Comparison of ENCODE assay signal across 28 cellular contexts in genomic region chr6:37954791-37955190, GRCh38.
"Had no signal": no experiment of that assay in that cellular context is flagged by ENCODE, and none has a peak within 500 bp of the region (broad histone marks: within the 10 kb centered on the region; RNA-seq: fewer than 3 reads in every experiment).

No MANE protein-coding gene starts in this region.

- H3K27ac ChIP-seq: coronary artery, esophagus squamous epithelium, heart right ventricle, left lung, neural progenitor cell, prostate gland, right atrium auricular region, stomach, thyroid gland, vagina had no signal

- H3K9ac ChIP-seq: neural progenitor cell had no signal

- H3K4me2 ChIP-seq: neural progenitor cell, smooth muscle cell had no signal

- DNase-seq: effector memory CD8-positive, alpha-beta T cell; erythroblast; esophagus squamous epithelium; foreskin melanocyte; glutamatergic neuron; heart right ventricle; hippocampal formation; left cardiac atrium; left lung; mesenchymal stem cell; midbrain; naive thymus-derived CD4-positive, alpha-beta T cell; stimulated activated CD4-positive, alpha-beta T cell treated with anti-CD3 and anti-CD28 coated beads, Interleukin-12 subunit alpha, Interleukin-12 subunit beta, amount 100 ng/mL, for 4 hours; stimulated activated CD4-positive, alpha-beta T cell treated with anti-CD3 and anti-CD28 coated beads, Interleukin-1b, Interleukin-23, amount 100 ng/mL, for 48 hours; stimulated activated CD4-positive, alpha-beta T cell treated with anti-CD3 and anti-CD28 coated beads, Interleukin-4, amount 100 ng/mL, for 1 hour; stimulated activated CD8-positive, alpha-beta memory T cell treated with anti-CD3 and anti-CD28 coated beads, Interleukin-4, amount 100 ng/mL, for 48 hours; stimulated activated naive CD4-positive, alpha-beta T cell; stomach; thyroid gland; trophoblast cell had no signal

- H3K27me3 ChIP-seq: esophagus squamous epithelium, heart right ventricle, left lung, neural progenitor cell, right atrium auricular region, stomach, thyroid gland, vagina had no signal

- H3K36me3 ChIP-seq: esophagus squamous epithelium, heart right ventricle, left lung, neural progenitor cell, prostate gland, right atrium auricular region, stomach, thyroid gland, vagina had no signal

- H3K9me3 ChIP-seq: esophagus squamous epithelium, heart right ventricle, left lung, prostate gland, right atrium auricular region, stomach, thyroid gland, vagina had no signal

- H3K4me3 ChIP-seq: coronary artery, esophagus squamous epithelium, heart right ventricle, left lung, neural progenitor cell, prostate gland, right atrium auricular region, smooth muscle cell, stomach, thyroid gland, vagina had no signal

- FAIRE-seq: endometrium had no signal

- H3K4me1 ChIP-seq: neural progenitor cell, prostate gland had no signal

- ATAC-seq: effector memory CD8-positive, alpha-beta T cell; heart right ventricle; left cardiac atrium; left lung; naive thymus-derived CD4-positive, alpha-beta T cell; sciatic nerve had no signal
